31 cellular contexts compared by ENCODE assay signal in the genomic region with DNA sequence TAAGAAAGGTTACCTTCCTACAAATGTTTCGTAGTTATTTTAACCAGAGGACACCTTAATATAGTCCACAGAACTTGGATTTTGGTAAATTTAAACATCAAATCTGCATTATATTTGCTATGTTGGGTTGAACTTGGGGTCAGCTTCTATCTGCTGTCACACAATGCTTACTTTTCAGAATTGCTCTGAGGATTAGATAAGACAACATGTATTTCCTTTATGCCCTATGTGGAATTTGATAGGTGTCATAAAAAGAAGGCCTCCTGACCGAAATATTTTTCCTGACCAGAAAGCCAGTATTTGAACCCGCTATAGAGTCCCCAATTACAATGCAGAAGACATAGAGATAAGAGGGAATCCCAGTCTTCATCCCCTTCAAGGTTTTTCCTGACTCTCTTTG. TPM values are rescaled to one million over a fixed set of nuclear protein-coding genes. Genes with fewer than 3 reads are reported as not detected.
DNase-seq lines count a peak whose midpoint lies in the region; ATAC-seq, FAIRE-seq and TF ChIP-seq lines count a peak whose summit lies in the region.
"Had no signal": no experiment of that assay in that cellular context is flagged by ENCODE, and none has a peak within 500 bp of the region (broad histone marks: within the 10 kb centered on the region; RNA-seq: fewer than 3 reads in every experiment).

No MANE protein-coding gene starts in this region.

- H3K4me2 ChIP-seq in HepG2 (ENCODE audit: low read depth, low read length): peak overlapping the region; percentile 60
- H3K4me2 ChIP-seq in smooth muscle cell: no peak overlapping the region
- H3K4me2 ChIP-seq: A549; BLaER1 treated with 17β-estradiol and CSF1 and Interleukin-3, amounts not matched to agents 10 nM and 100 nM had no signal

- H2AFZ ChIP-seq in HepG2 (ENCODE audit: low read length) (no peak overlapping the region), smooth muscle cell (ENCODE audit: low read depth) (peak overlapping the region; percentile 11)

- no peaks in the 10 kb centered on the region for H3K27me3 Mint-ChIP-seq in progenitor cell of endocrine pancreas
- peaks cover 18% of the 10 kb centered on the region for H3K27me3 Mint-ChIP-seq in stimulated activated memory B cell treated with anti-CD40 and anti-IgM and Interleukin-4, amounts not matched to agents 10 μg/mL and 1 μg/mL and 100 μg/mL, for 72 hours

- no peaks in the 10 kb centered on the region for H3K9me3 Mint-ChIP-seq in progenitor cell of endocrine pancreas (ENCODE audit: low read depth)
- no peaks in the 10 kb centered on the region for H3K9me3 Mint-ChIP-seq in stimulated activated memory B cell treated with anti-CD40 and anti-IgM and Interleukin-4, amounts not matched to agents 10 μg/mL and 1 μg/mL and 100 μg/mL, for 72 hours
- H3K9me3 Mint-ChIP-seq: CD4-positive, alpha-beta T cell; CD8-positive, alpha-beta T cell had no signal

- CTCF ChIA-PET in HepG2 (lab: Yijun Ruan, JAX; ENCODE audit: low intra/inter-chr PET ratio, low total read pairs): no interaction called here

- DNase-seq in HepG2 (ENCODE audit: low spot score) (no peak), right lobe of liver (no peak), left colon (no peak), progenitor cell of endocrine pancreas (ENCODE audit: low spot score, unreplicated experiment) (no peak), smooth muscle cell (lab: John Stamatoyannopoulos, UW; ENCODE audit: unreplicated experiment) (no peak), SIG-M5 (lab: John Stamatoyannopoulos, UW) (no peak)
- DNase-seq: AML-193; Caco-2; Calu3; CD4-positive, alpha-beta T cell; CD8-positive, alpha-beta T cell; DMS 273 treated with DMSO at 0.1 percent for 48 hours; DMS153; DMS53; DMS79; DND-41; EL; GDM1 had no signal

- TF ChIP-seq CTCF in HepG2 (CRISPR knock-in tag; IDR thresholded peaks at IDR 0.05) (no peak), right lobe of liver (IDR thresholded peaks at IDR 0.05) (no peak), progenitor cell of endocrine pancreas (IDR thresholded peaks at IDR 0.05; ENCODE audit: unreplicated experiment) (no peak), smooth muscle cell (IDR thresholded peaks at IDR 0.05; ENCODE audit: borderline replicate concordance, insufficient read depth, poor library complexity, severe bottlenecking) (no peak)

- in situ Hi-C loops in HepG2 (cut with HindIII; ENCODE audit: extremely low pct_ligation_motif_present, low pct_unique_long_range_greater_than_20kb): no loop called here

- H3K27ac ChIP-seq in HepG2 (ENCODE audit: extremely low read length, insufficient read depth, low read length): no peak overlapping the region
- H3K27ac ChIP-seq in right lobe of liver: no peak overlapping the region
- H3K27ac ChIP-seq in smooth muscle cell (ENCODE audit: low read depth): no peak overlapping the region
- H3K27ac ChIP-seq: 22Rv1; A549; BLaER1 treated with 17β-estradiol and CSF1 and Interleukin-3, amounts not matched to agents 10 nM and 100 nM; C4-2B had no signal

- H3K9me3 ChIP-seq in HepG2 (ENCODE audit: low read length) (no peaks in the 10 kb centered on the region), right lobe of liver (no peaks in the 10 kb centered on the region), smooth muscle cell (replicated peaks; ENCODE audit: low read depth) (no peaks in the 10 kb centered on the region)
- H3K9me3 ChIP-seq: A549; BLaER1 treated with 17β-estradiol and CSF1 and Interleukin-3, amounts not matched to agents 10 nM and 100 nM; Caco-2 had no signal

- POLR2A ChIA-PET in HepG2 (lab: Yijun Ruan, JAX): interaction anchor here (1.0 kb wide), 1 partner anchor 15 kb away, joined by 3 read pairs; the partner anchor contains the start of gene TRMT10A

- peaks cover 36% of the 10 kb centered on the region for H3K4me1 ChIP-seq in HepG2 (ENCODE audit: insufficient read depth, low read length)
- peaks cover 0 to 23% (median 7%) of the 10 kb centered on the region in 4 donors for H3K4me1 ChIP-seq in right lobe of liver
- no peaks in the 10 kb centered on the region for H3K4me1 ChIP-seq in smooth muscle cell (ENCODE audit: low read depth)
- H3K4me1 ChIP-seq: A549 had no signal

- H3K36me3 Mint-ChIP-seq in progenitor cell of endocrine pancreas (ENCODE audit: insufficient read depth): peaks cover 8% of the 10 kb centered on the region
- H3K36me3 Mint-ChIP-seq in stimulated activated memory B cell treated with anti-CD40 and anti-IgM and Interleukin-4, amounts not matched to agents 10 μg/mL and 1 μg/mL and 100 μg/mL, for 72 hours: no peaks in the 10 kb centered on the region
- H3K36me3 Mint-ChIP-seq: CD8-positive, alpha-beta T cell had no signal

- H3K79me2 ChIP-seq in HepG2 (ENCODE audit: insufficient read depth, low read length) (peaks cover 59% of the 10 kb centered on the region), smooth muscle cell (ENCODE audit: low read depth) (no peaks in the 10 kb centered on the region)

- H3K9ac ChIP-seq in HepG2 (ENCODE audit: insufficient read depth, low read depth, low read length) (no peak overlapping the region; the same call in 1 of the 2 replicates), smooth muscle cell (ENCODE audit: low read depth) (no peak overlapping the region)
- H3K9ac ChIP-seq: BLaER1 treated with 17β-estradiol and CSF1 and Interleukin-3, amounts not matched to agents 10 nM and 100 nM had no signal

- H3K4me3 ChIP-seq in HepG2 (replicated peaks in 1 of 3; ENCODE audit: insufficient read depth in 1 of 3, low read depth in 2 of 3, low read length in 3 of 3) (no peak overlapping the region), right lobe of liver (no peak overlapping the region), smooth muscle cell (peak overlapping the region; percentile 21)
- H3K4me3 ChIP-seq: A549; BLaER1 treated with 17β-estradiol and CSF1 and Interleukin-3, amounts not matched to agents 10 nM and 100 nM; GM12878 had no signal

- FAIRE-seq in HepG2 (lab: Jason Lieb, UNC): no peak
- FAIRE-seq: A549, GM12878, GM12892, GM18507 had no signal

- no peaks in the 10 kb centered on the region for H3F3A ChIP-seq in smooth muscle cell (ENCODE audit: low read depth)

- intact Hi-C loops in HepG2 (cut with micrococcal nuclease; ENCODE audit: unreplicated experiment): no loop called here
- intact Hi-C loops in right lobe of liver (cut with DNase I): no loop called here
- intact Hi-C loops in left colon (cut with DNase I, micrococcal nuclease): no loop called here

- H3K4me1 Mint-ChIP-seq in progenitor cell of endocrine pancreas (ENCODE audit: low read depth): peaks cover 28% of the 10 kb centered on the region
- H3K4me1 Mint-ChIP-seq in stimulated activated memory B cell treated with anti-CD40 and anti-IgM and Interleukin-4, amounts not matched to agents 10 μg/mL and 1 μg/mL and 100 μg/mL, for 72 hours: peaks cover 9% of the 10 kb centered on the region

- H4K20me1 ChIP-seq in HepG2 (ENCODE audit: insufficient read depth, low read length) (no peaks in the 10 kb centered on the region), smooth muscle cell (ENCODE audit: low read depth) (no peaks in the 10 kb centered on the region)
- H4K20me1 ChIP-seq: BLaER1 treated with 17β-estradiol and CSF1 and Interleukin-3, amounts not matched to agents 10 nM and 100 nM had no signal

- TF ChIP-seq EP300 in HepG2 (IDR thresholded peaks at IDR 0.05; ENCODE audit: low read depth in 2 of 2, low read length in 2 of 2) (no peak), HepG2 (CRISPR knock-in tag; IDR thresholded peaks at IDR 0.05; ENCODE audit: borderline replicate concordance) (no peak)

- no peak for TF ChIP-seq RAD21 in HepG2 (CRISPR knock-in tag; IDR thresholded peaks at IDR 0.05)

- WGBS in HepG2 (ENCODE audit: low lambda C conversion rate): 94% methylated on average over 3 of the region's 3 CpGs
- WGBS in right lobe of liver (ENCODE audit: insufficient coverage, low coverage, low lambda C conversion rate, missing lambda C conversion rate): 66% methylated on average over 3 of the region's 3 CpGs
- 91% methylated on average over 3 of the region's 3 CpGs for WGBS in smooth muscle cell (ENCODE audit: low lambda C conversion rate)

- no peak for ATAC-seq in HepG2
- ATAC-seq in right lobe of liver: no peak
- ATAC-seq in left colon: peak; percentile 90
- ATAC-seq in stimulated activated memory B cell treated with anti-CD40 and anti-IgM and Interleukin-4, amounts not matched to agents 10 μg/mL and 1 μg/mL and 100 μg/mL, for 72 hours: no peak
- no peak for ATAC-seq in GM21528 (IDR thresholded peaks at IDR 0.05; ENCODE audit: low FRiP score, unreplicated experiment)
- ATAC-seq: A549; CD8-positive, alpha-beta T cell; GM12878 had no signal

- no peak for TF ChIP-seq POLR2A in HepG2 (IDR thresholded peaks at IDR 0.05; ENCODE audit: insufficient read depth in 1 of 2, low read depth in 2 of 2, low read length in 2 of 2)
- TF ChIP-seq POLR2A in right lobe of liver (IDR thresholded peaks at IDR 0.05): no peak

- peaks cover 2 to 21% of the 10 kb centered on the region in 2 experiments; a peak in 4 of 5 replicates for H3K36me3 ChIP-seq in HepG2 (replicated peaks in 1 of 2; ENCODE audit: control insufficient read depth in 1 of 2, insufficient read depth in 2 of 2, low read length in 2 of 2)
- H3K36me3 ChIP-seq in right lobe of liver: peaks cover 0 to 21% (median 7%) of the 10 kb centered on the region in 4 donors
- no peaks in the 10 kb centered on the region for H3K36me3 ChIP-seq in smooth muscle cell (ENCODE audit: low read depth)
- H3K36me3 ChIP-seq: BLaER1 treated with 17β-estradiol and CSF1 and Interleukin-3, amounts not matched to agents 10 nM and 100 nM had no signal

- no TSS peak for BruUV-seq in HepG2 (replicated peaks; lab: Mats Ljungman, UMichigan)

- peak overlapping the region; percentile 31 for H3K27ac Mint-ChIP-seq in progenitor cell of endocrine pancreas
- H3K27ac Mint-ChIP-seq in stimulated activated memory B cell treated with anti-CD40 and anti-IgM and Interleukin-4, amounts not matched to agents 10 μg/mL and 1 μg/mL and 100 μg/mL, for 72 hours: no peak overlapping the region
- H3K27ac Mint-ChIP-seq: B cell; CD4-positive, alpha-beta T cell; CD8-positive, alpha-beta T cell had no signal

- H3K27me3 ChIP-seq in HepG2 (ENCODE audit: control insufficient read depth in 1 of 2, insufficient read depth in 2 of 2, low read length in 2 of 2) (no peaks in the 10 kb centered on the region), right lobe of liver (no peaks in the 10 kb centered on the region), smooth muscle cell (ENCODE audit: low read depth) (peaks cover 3% of the 10 kb centered on the region)
- H3K27me3 ChIP-seq: BLaER1 treated with 17β-estradiol and CSF1 and Interleukin-3, amounts not matched to agents 10 nM and 100 nM had no signal

- no peak overlapping the region for H3K4me3 Mint-ChIP-seq in progenitor cell of endocrine pancreas (ENCODE audit: low read depth)
- H3K4me3 Mint-ChIP-seq in stimulated activated memory B cell treated with anti-CD40 and anti-IgM and Interleukin-4, amounts not matched to agents 10 μg/mL and 1 μg/mL and 100 μg/mL, for 72 hours: no peak overlapping the region
- H3K4me3 Mint-ChIP-seq: B cell; CD4-positive, alpha-beta T cell; CD8-positive, alpha-beta T cell had no signal

RNA-seq across cellular contexts. Expression of gene MTTP, which starts 4.1 kb away (rescaled TPM):
- total RNA-seq in HepG2 (2016; rRNA removed; fragmentation: Illumina TruSeq; extraction: Trizol): 58.4 and 102 TPM in 2 replicates
- 4.8 and 5.0 TPM in 2 replicates for total RNA-seq in HepG2 (2016; cell fraction: cytosol; rRNA removed; fragmentation: Illumina TruSeq; extraction: Trizol; ENCODE audit: low read depth)
- 55.4 and 103 TPM in 2 replicates for total RNA-seq in HepG2 (2016; cell fraction: insoluble cytoplasmic fraction; rRNA removed; fragmentation: Illumina TruSeq; extraction: Trizol)
- 13.6 and 15.4 TPM in 2 replicates for total RNA-seq in HepG2 (2016; cell fraction: membrane; rRNA removed; fragmentation: Illumina TruSeq; extraction: Trizol)
- 112 and 117 TPM in 2 replicates for total RNA-seq in HepG2 (2016; cell fraction: nucleus; rRNA removed; fragmentation: Illumina TruSeq; extraction: Trizol)
- 78.2 and 84.7 TPM in 2 replicates for polyA plus RNA-seq in HepG2 (2011; rRNA removed)
- polyA plus RNA-seq in HepG2 (2011; cell fraction: cytosol; rRNA removed): 25.7 and 42.3 TPM in 2 replicates
- 20.9 and 34.4 TPM in 2 replicates for polyA plus RNA-seq in HepG2 (2011; cell fraction: nucleus; rRNA removed)
- 101 and 154 TPM in 2 replicates for polyA plus RNA-seq in HepG2 (2012)
- 2.5 and 2.9 TPM in 2 replicates for polyA plus RNA-seq in HepG2 (2016; cell fraction: cytosol; fragmentation: Illumina TruSeq; extraction: Trizol; ENCODE audit: low read depth)
- polyA plus RNA-seq in HepG2 (2016; cell fraction: insoluble cytoplasmic fraction; fragmentation: Illumina TruSeq; extraction: Trizol; ENCODE audit: low read depth): 33.9 and 35.6 TPM in 2 replicates
- polyA plus RNA-seq in HepG2 (2016; cell fraction: membrane; fragmentation: Illumina TruSeq; extraction: Trizol; ENCODE audit: low read depth): 6.3 and 7.3 TPM in 2 replicates
- polyA plus RNA-seq in HepG2 (2016; cell fraction: nucleus; fragmentation: Illumina TruSeq; extraction: Trizol; ENCODE audit: insufficient read depth, low read depth): 83.7 and 84.7 TPM in 2 replicates
- polyA minus RNA-seq in HepG2 (2011; rRNA and poly(A)+ RNA removed; ENCODE audit: low replicate concordance): 235 TPM in 1 of 2 replicates, not detected in the other
- polyA minus RNA-seq in HepG2 (2011; cell fraction: cytosol; rRNA and poly(A)+ RNA removed): 56.3 and 83.6 TPM in 2 replicates
- 111 and 137 TPM in 2 replicates for polyA minus RNA-seq in HepG2 (2011; cell fraction: nucleus; rRNA and poly(A)+ RNA removed)
- 100 to 1,000 TPM in 4 of 6 experiments, 10 to 100 TPM in 2; 91.6 to 134 (median 112) TPM for total RNA-seq in right lobe of liver
- total RNA-seq in left colon: 1 to 10 TPM in 1 of 2 donors, not detected in 1; 1.6 TPM
- 45.1 and 54.9 TPM in 2 replicates for total RNA-seq in progenitor cell of endocrine pancreas
- total RNA-seq in smooth muscle cell: 0.13 and 0.31 TPM in 2 replicates
- 0.05 TPM in 1 of 2 replicates, not detected in the other for polyA plus RNA-seq in smooth muscle cell
- total RNA-seq: A172; B cell; Calu3; CD4-positive, alpha-beta T cell; CD8-positive, alpha-beta T cell; G401 had no signal
- polyA plus RNA-seq: BJ had no signal

RNA-seq across cellular contexts. Expression of gene TRMT10A, which starts 14.8 kb away (rescaled TPM):
- 12.6 and 18.8 TPM in 2 replicates for total RNA-seq in HepG2 (2016; rRNA removed; fragmentation: Illumina TruSeq; extraction: Trizol)
- total RNA-seq in HepG2 (2016; cell fraction: cytosol; rRNA removed; fragmentation: Illumina TruSeq; extraction: Trizol; ENCODE audit: low read depth): 1.7 and 2.0 TPM in 2 replicates
- 10.2 and 21.2 TPM in 2 replicates for total RNA-seq in HepG2 (2016; cell fraction: insoluble cytoplasmic fraction; rRNA removed; fragmentation: Illumina TruSeq; extraction: Trizol)
- total RNA-seq in HepG2 (2016; cell fraction: membrane; rRNA removed; fragmentation: Illumina TruSeq; extraction: Trizol): 3.0 and 5.1 TPM in 2 replicates
- total RNA-seq in HepG2 (2016; cell fraction: nucleus; rRNA removed; fragmentation: Illumina TruSeq; extraction: Trizol): 7.6 and 13.0 TPM in 2 replicates
- polyA plus RNA-seq in HepG2 (2011; rRNA removed): 2.1 and 3.9 TPM in 2 replicates
- 1.2 and 1.9 TPM in 2 replicates for polyA plus RNA-seq in HepG2 (2011; cell fraction: cytosol; rRNA removed)
- polyA plus RNA-seq in HepG2 (2011; cell fraction: nucleus; rRNA removed): 1.6 TPM in 2 replicates
- polyA plus RNA-seq in HepG2 (2012): 3.4 and 5.1 TPM in 2 replicates
- 0.54 and 0.82 TPM in 2 replicates for polyA plus RNA-seq in HepG2 (2016; cell fraction: cytosol; fragmentation: Illumina TruSeq; extraction: Trizol; ENCODE audit: low read depth)
- 15.7 and 17.7 TPM in 2 replicates for polyA plus RNA-seq in HepG2 (2016; cell fraction: insoluble cytoplasmic fraction; fragmentation: Illumina TruSeq; extraction: Trizol; ENCODE audit: low read depth)
- polyA plus RNA-seq in HepG2 (2016; cell fraction: membrane; fragmentation: Illumina TruSeq; extraction: Trizol; ENCODE audit: low read depth): 1.3 and 1.4 TPM in 2 replicates
- 9.4 TPM in 2 replicates for polyA plus RNA-seq in HepG2 (2016; cell fraction: nucleus; fragmentation: Illumina TruSeq; extraction: Trizol; ENCODE audit: insufficient read depth, low read depth)
- polyA minus RNA-seq in HepG2 (2011; rRNA and poly(A)+ RNA removed; ENCODE audit: low replicate concordance): 1.2 and 2.2 TPM in 2 replicates
- polyA minus RNA-seq in HepG2 (2011; cell fraction: cytosol; rRNA and poly(A)+ RNA removed): 2.3 and 2.5 TPM in 2 replicates
- polyA minus RNA-seq in HepG2 (2011; cell fraction: nucleus; rRNA and poly(A)+ RNA removed): 7.2 and 8.9 TPM in 2 replicates
- 1 to 10 TPM; 3.5 to 6.5 (median 4.0) TPM for total RNA-seq in right lobe of liver
- 1 to 10 TPM; 6.5 to 7.1 TPM for total RNA-seq in left colon
- 9.2 and 10.1 TPM in 2 replicates for total RNA-seq in progenitor cell of endocrine pancreas
- 4.6 and 7.3 TPM in 2 replicates for total RNA-seq in smooth muscle cell
- polyA plus RNA-seq in smooth muscle cell: 1.7 and 4.0 TPM in 2 replicates
